Comparison of ENCODE assay signal across 15 cellular contexts in the genomic region with DNA sequence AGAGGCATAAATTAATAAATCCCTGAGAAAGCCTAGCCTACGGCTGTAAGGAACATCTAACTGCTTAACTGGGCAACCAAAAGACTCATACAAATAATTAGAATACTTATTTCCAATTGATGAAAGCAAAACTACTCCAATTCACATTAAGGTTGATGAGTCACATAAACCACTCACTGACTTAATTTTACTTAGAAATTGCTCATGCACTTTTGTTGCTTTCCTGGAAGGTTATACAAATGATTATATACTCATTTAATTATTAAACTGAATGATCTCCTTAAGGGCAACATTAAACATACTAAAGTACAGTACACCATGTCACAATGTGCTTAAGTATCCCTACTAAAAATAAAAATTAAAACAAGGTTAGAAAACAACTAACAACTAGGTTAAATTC.
DNase-seq lines count a peak whose midpoint lies in the region; ATAC-seq and TF ChIP-seq lines count a peak whose summit lies in the region.
"Had no signal": no experiment of that assay in that cellular context is flagged by ENCODE, and none has a peak within 500 bp of the region (broad histone marks: within the 10 kb centered on the region; RNA-seq: fewer than 3 reads in every experiment).

No MANE protein-coding gene starts in this region.

- H3K4me2 ChIP-seq in osteoblast (ENCODE audit: insufficient read depth, low read length): peak overlapping the region; percentile 28

- H3K9me3 ChIP-seq in osteoblast (ENCODE audit: low read depth, low read length): no peaks in the 10 kb centered on the region
- H3K9me3 ChIP-seq: spleen had no signal

- H4K20me1 ChIP-seq in osteoblast (ENCODE audit: insufficient read depth, low read length): no peaks in the 10 kb centered on the region

- no peak overlapping the region for H2AFZ ChIP-seq in osteoblast (ENCODE audit: low read length)

- no peaks in the 10 kb centered on the region for H3K36me3 ChIP-seq in osteoblast (ENCODE audit: insufficient read depth, low read length)
- H3K36me3 ChIP-seq: cardiac muscle cell, spleen had no signal

- TF ChIP-seq CTCF in RWPE1 (conservative IDR thresholded peaks at IDR 0.05; ENCODE audit: low read depth): no peak
- TF ChIP-seq CTCF in epithelial cell of esophagus (IDR thresholded peaks at IDR 0.05; ENCODE audit: insufficient read depth, low read depth, low read length, missing control alignments): no peak
- TF ChIP-seq CTCF in osteoblast (IDR thresholded peaks at IDR 0.05; ENCODE audit: extremely low read depth, low read depth, low read length): no peak

- H3K27ac ChIP-seq in RWPE1 (no peak overlapping the region), osteoblast (ENCODE audit: low read depth, low read length) (no peak overlapping the region)
- H3K27ac ChIP-seq: cardiac muscle cell, spleen had no signal

- H3K4me3 ChIP-seq in epithelial cell of esophagus (ENCODE audit: low read length): no peak overlapping the region
- no peak overlapping the region for H3K4me3 ChIP-seq in osteoblast (ENCODE audit: insufficient read depth, low read length)
- H3K4me3 ChIP-seq: cardiac muscle cell, spleen had no signal

- no peaks in the 10 kb centered on the region for H3K27me3 ChIP-seq in osteoblast (ENCODE audit: insufficient read depth, low read length)
- H3K27me3 ChIP-seq: cardiac muscle cell, spleen had no signal

- DNase-seq in H4 (ENCODE audit: low spot score) (peak; percentile 13), RWPE1 (ENCODE audit: low spot score) (peak; percentile 13), epithelial cell of esophagus (ENCODE audit: low read depth) (peak; percentile 65), osteoblast (ENCODE audit: insufficient read length, low spot score, missing footprints) (no peak)
- DNase-seq: activated CD4-positive, alpha-beta memory T cell treated with anti-CD3 and anti-CD28 coated beads, Interleukin-2, amount 10 ng/mL, durations not matched to agents 7 days and 5 days; activated gamma-delta T cell; CD8-positive, alpha-beta T cell; NCI-H2227 treated with DMSO at 0.1 percent for 48 hours; Right ventricle myocardium superior; spleen had no signal

- H3K79me2 ChIP-seq in osteoblast (ENCODE audit: insufficient read depth, low read length): peaks cover 42% of the 10 kb centered on the region

- CTCF ChIA-PET in RWPE1 (lab: Yijun Ruan, JAX): no interaction called here

- ATAC-seq in GM21576 (IDR thresholded peaks at IDR 0.05; ENCODE audit: unreplicated experiment): no peak
- ATAC-seq in HG02852 (IDR thresholded peaks at IDR 0.05; ENCODE audit: unreplicated experiment): no peak
- no peak for ATAC-seq in GM21381 (IDR thresholded peaks at IDR 0.05; ENCODE audit: unreplicated experiment)
- no peak for ATAC-seq in GM21515 (IDR thresholded peaks at IDR 0.05; ENCODE audit: unreplicated experiment)
- ATAC-seq: CD8-positive, alpha-beta T cell had no signal

- peaks cover 44% of the 10 kb centered on the region for H3K4me1 ChIP-seq in osteoblast (ENCODE audit: insufficient read depth, low read length)
- H3K4me1 ChIP-seq: spleen had no signal

- POLR2A ChIA-PET in RWPE1 (lab: Yijun Ruan, JAX; ENCODE audit: low non-redundant PET): no interaction called here
